ENCODE assay signal across 8 cellular contexts in genomic region chr1:2044510-2045319, GRCh38. TPM values are rescaled to one million over a fixed set of nuclear protein-coding genes. Genes with fewer than 3 reads are reported as not detected.
DNase-seq lines count a peak whose midpoint lies in the region; ATAC-seq and TF ChIP-seq lines count a peak whose summit lies in the region.

No MANE protein-coding gene starts in this region.

- intact Hi-C loops in tibial artery (cut with DNase I; ENCODE audit: low total_unique reads), result loop anchor here (5.0 kb wide), 1 partner anchor 87 kb away; no protein-coding TSS in a partner anchor

- H3K27me3 ChIP-seq in parathyroid adenoma (ENCODE audit: control insufficient read depth, insufficient read depth, low read length) (no peaks in the 10 kb centered on the region), tibial artery (peaks cover 0 to 94% of the 10 kb centered on the region in 2 donors)

- DNase-seq in C1 segment of cervical spinal cord (lab: John Stamatoyannopoulos, UW), result peak in 13 of 14 donors; percentile 21 to 84 (median 46)
- DNase-seq in HCEC 1CT, result peak; percentile 8
- DNase-seq in SK-MEL-5 (ENCODE audit: low read depth, low spot score), result peak; percentile 52
- DNase-seq in activated naive CD4-positive, alpha-beta T cell treated with Interleukin-2 at 50 U/mL for 16 hours, result peak; percentile 85
- peak; percentile 66 for DNase-seq in glomerular visceral epithelial cell (ENCODE audit: extremely low spot score)
- peak in 1 of 2 donors; percentile 50 for DNase-seq in tibial artery

- H2AFZ ChIP-seq in parathyroid adenoma, result peak overlapping the region; percentile 46

- no peaks in the 10 kb centered on the region for H3K4me1 ChIP-seq in parathyroid adenoma
- peaks cover 0 to 15% (median 10%) of the 10 kb centered on the region in 4 donors for H3K4me1 ChIP-seq in tibial artery

- H3K4me3 ChIP-seq in parathyroid adenoma (ENCODE audit: low read depth, low read length) (no peak overlapping the region), tibial artery (peak overlapping the region in 1 of 2 donors; percentile 18)

- TF ChIP-seq CTCF in parathyroid adenoma (IDR thresholded peaks at IDR 0.05) (peak; percentile 48), tibial artery (IDR thresholded peaks at IDR 0.05) (peak; percentile 72 to 77)

- in situ Hi-C loops in SK-MEL-5 (cut with HindIII; ENCODE audit: low pct_unique_long_range_greater_than_20kb, low sequenced_read_pairs), result no loop called here

- H3K36me3 ChIP-seq in parathyroid adenoma (ENCODE audit: control insufficient read depth, insufficient read depth, low read length) (no peaks in the 10 kb centered on the region), tibial artery (no peaks in the 10 kb centered on the region)

- H3K79me2 ChIP-seq in parathyroid adenoma, result no peaks in the 10 kb centered on the region

- ATAC-seq in GM18517 (IDR thresholded peaks at IDR 0.05; ENCODE audit: unreplicated experiment), result no peak

- H3K9ac ChIP-seq in parathyroid adenoma, result no peak overlapping the region

- no peaks in the 10 kb centered on the region for H3K9me3 ChIP-seq in parathyroid adenoma (ENCODE audit: control insufficient read depth, low read length)
- no peaks in the 10 kb centered on the region for H3K9me3 ChIP-seq in tibial artery

- peak overlapping the region; percentile 56 for H3K4me2 ChIP-seq in parathyroid adenoma (ENCODE audit: low read length)

- no peak overlapping the region for H3K27ac ChIP-seq in parathyroid adenoma
- no peak overlapping the region for H3K27ac ChIP-seq in tibial artery

RNA-seq across cellular contexts. Expression of gene PRKCZ, which starts 5.5 kb away (rescaled TPM):
- total RNA-seq in SK-MEL-5 (2014; rRNA removed; shearing (Covaris generic)), result 19.8 and 25.0 TPM in 2 replicates
- polyA plus RNA-seq in SK-MEL-5 (2015; cell fraction: cytosol; rRNA removed), result 26.2 and 27.4 TPM in 2 replicates
- polyA plus RNA-seq in SK-MEL-5 (2015; cell fraction: nucleus; rRNA removed), result 30.5 and 33.5 TPM in 2 replicates

RNA-seq across cellular contexts. Expression of gene GABRD, which starts 25.6 kb away (rescaled TPM):
- 0.16 and 0.45 TPM in 2 replicates for total RNA-seq in SK-MEL-5 (2014; rRNA removed; shearing (Covaris generic))
- polyA plus RNA-seq in SK-MEL-5 (2015; cell fraction: cytosol; rRNA removed), result 1.3 and 3.3 TPM in 2 replicates
- polyA plus RNA-seq in SK-MEL-5 (2015; cell fraction: nucleus; rRNA removed), result 1.1 and 1.3 TPM in 2 replicates

RNA-seq across cellular contexts. Expression of gene CFAP74, which starts 41.1 kb away (rescaled TPM):
- total RNA-seq in SK-MEL-5 (2014; rRNA removed; shearing (Covaris generic)), result not detected in 2 replicates
- polyA plus RNA-seq in SK-MEL-5 (2015; cell fraction: cytosol; rRNA removed), result not detected in 2 replicates
- not detected in 2 replicates for polyA plus RNA-seq in SK-MEL-5 (2015; cell fraction: nucleus; rRNA removed)
